In genomic region chr1:212630159-212630900, GRCh38 we compare ENCODE assay signal across 7 cellular contexts. TPM values are rescaled to one million over a fixed set of nuclear protein-coding genes. Genes with fewer than 3 reads are reported as not detected.
A peak's percentile ranks its signal among the peaks of the same experiment; 100 is the strongest.
DNase-seq lines count a peak whose midpoint lies in the region; ATAC-seq and TF ChIP-seq lines count a peak whose summit lies in the region.

No MANE protein-coding gene starts in this region.

- no peaks in the 10 kb centered on the region for H3K9me2 ChIP-seq in GM23248 (ENCODE audit: insufficient read depth)

- no peaks in the 10 kb centered on the region for H3K36me3 Mint-ChIP-seq in T-helper 17 cell (ENCODE audit: low read depth)

- H4K20me1 ChIP-seq in GM23248 (ENCODE audit: insufficient read depth): no peaks in the 10 kb centered on the region
- H4K20me1 ChIP-seq in KMS-11 (ENCODE audit: insufficient read depth): no peaks in the 10 kb centered on the region

- peaks cover 5% of the 10 kb centered on the region; the same call in 1 of the 2 replicates for H3K27me3 ChIP-seq in GM23248 (replicated peaks; ENCODE audit: insufficient read depth)
- H3K27me3 ChIP-seq in KMS-11 (ENCODE audit: insufficient read depth, low read depth): no peaks in the 10 kb centered on the region
- H3K27me3 ChIP-seq in ascending aorta: no peaks in the 10 kb centered on the region

- no peak overlapping the region for H2AFZ ChIP-seq in GM23248
- peak overlapping the region; percentile 87 for H2AFZ ChIP-seq in KMS-11 (ENCODE audit: low read depth)

- peaks cover 6% of the 10 kb centered on the region for H3K4me1 Mint-ChIP-seq in T-helper 17 cell

- H3F3A ChIP-seq in GM23248 (ENCODE audit: insufficient read depth): no peaks in the 10 kb centered on the region

- ATAC-seq in T-helper 17 cell: peak; percentile 97

- H3K4me2 ChIP-seq in GM23248 (ENCODE audit: unreplicated experiment) (no peak overlapping the region), KMS-11 (peak overlapping the region; percentile 74)

- whole genome bisulfite sequencing in GM23248 (ENCODE audit: low coverage in 1 of 2, low lambda C conversion rate in 2 of 2, missing lambda C conversion rate in 2 of 2), 2 experiments: 50 to 55% methylated on average over 16 of the region's 16 CpGs

- H3K27ac ChIP-seq in GM23248: no peak overlapping the region
- H3K27ac ChIP-seq in KMS-11: no peak overlapping the region
- H3K27ac ChIP-seq in ascending aorta: no peak overlapping the region

- in situ Hi-C loops in GM23248 (cut with MboI): no loop called here

- peaks cover 10% of the 10 kb centered on the region for H3K27me3 Mint-ChIP-seq in T-helper 17 cell

- H3K9ac ChIP-seq in GM23248 (no peak overlapping the region), KMS-11 (no peak overlapping the region)

- H3K27ac Mint-ChIP-seq in T-helper 17 cell: no peak overlapping the region

- DNase-seq in GM12865 (ENCODE audit: low read depth) (peak; percentile 79), GM23248 (peak; percentile 85), T-helper 17 cell (peak; percentile 32 to 49 (median 34)), ascending aorta (ENCODE audit: low spot score in 2 of 2) (peak; percentile 31 to 80), iPS DF 4.7 (ENCODE audit: extremely low read depth, low spot score) (peak; percentile 68)
- peak; percentile 25 to 48 for DNase-seq in stimulated activated CD4-positive, alpha-beta T cell treated with anti-CD3 and anti-CD28 coated beads, Interleukin-15, amount 100 ng/mL, for 1 hour (ENCODE audit: low read depth in 1 of 2, low spot score in 1 of 2)

- no peak overlapping the region for H3K4me3 Mint-ChIP-seq in T-helper 17 cell

- TF ChIP-seq CTCF in GM12865 (IDR thresholded peaks at IDR 0.05; ENCODE audit: insufficient read depth, low read depth, low read length, missing control alignments) (peak; percentile 96), KMS-11 (conservative IDR thresholded peaks at IDR 0.05; ENCODE audit: low read depth, low read length) (peak; percentile 97), ascending aorta (IDR thresholded peaks at IDR 0.05) (peak; percentile 80 to 84 (median 84))

- H3K4me3 ChIP-seq in GM12865 (ENCODE audit: low read depth, low read length) (no peak overlapping the region), GM23248 (no peak overlapping the region), KMS-11 (IDR thresholded peaks at IDR 0.05; ENCODE audit: insufficient read depth, low read depth, low read length) (no peak overlapping the region), ascending aorta (no peak overlapping the region)

- H3K4me1 ChIP-seq in GM23248 (ENCODE audit: insufficient read depth): no peaks in the 10 kb centered on the region
- peaks cover 50% of the 10 kb centered on the region for H3K4me1 ChIP-seq in KMS-11 (ENCODE audit: low read depth, poor library complexity, severe bottlenecking)
- H3K4me1 ChIP-seq in ascending aorta: no peaks in the 10 kb centered on the region

- H3K79me2 ChIP-seq in GM23248 (ENCODE audit: insufficient read depth) (no peaks in the 10 kb centered on the region), KMS-11 (ENCODE audit: insufficient read depth, low read depth) (no peaks in the 10 kb centered on the region)

- H3K36me3 ChIP-seq in GM23248 (ENCODE audit: low read depth) (no peaks in the 10 kb centered on the region), KMS-11 (ENCODE audit: insufficient read depth) (no peaks in the 10 kb centered on the region), ascending aorta (no peaks in the 10 kb centered on the region)

- H3K9me3 ChIP-seq in GM23248 (ENCODE audit: low read depth) (no peaks in the 10 kb centered on the region), T-helper 17 cell (ENCODE audit: control insufficient read depth, low read length, poor library complexity, severe bottlenecking) (no peaks in the 10 kb centered on the region), ascending aorta (no peaks in the 10 kb centered on the region)

- intact Hi-C loops in ascending aorta (cut with DNase I): loop anchor here (1.0 kb wide), 1 partner anchor 153 kb away; no protein-coding TSS in a partner anchor

RNA-seq across cellular contexts. Expression of gene ATF3, which starts 21.8 kb away (rescaled TPM):
- total RNA-seq in GM23248 (2014; rRNA removed; shearing (Covaris generic)): 0.86 and 4.9 TPM in 2 replicates
- polyA plus RNA-seq in GM23248 (2016; fragmentation: Nextera tagmentation; extraction: Ambion mirVana): 1.5 and 1.7 TPM in 2 replicates
- total RNA-seq in T-helper 17 cell: 10 to 100 TPM; 53.0 to 72.5 TPM
- 79.1 TPM for total RNA-seq in ascending aorta

Comparison
In these comparisons a context has a peak if more than half of its experiments do, and no peak if none do; other contexts are left out.
1. DNase-seq: peak in every context shown above with its lines; median percentile 85 in GM23248; 79 in GM12865; 68 in iPS DF 4.7; 56 in ascending aorta; 36 in stimulated activated CD4-positive, alpha-beta T cell treated with anti-CD3 and anti-CD28 coated beads, Interleukin-15, amount 100 ng/mL, for 1 hour; 34 in T-helper 17 cell.